11 cellular contexts compared by ENCODE assay signal in the genomic region with DNA sequence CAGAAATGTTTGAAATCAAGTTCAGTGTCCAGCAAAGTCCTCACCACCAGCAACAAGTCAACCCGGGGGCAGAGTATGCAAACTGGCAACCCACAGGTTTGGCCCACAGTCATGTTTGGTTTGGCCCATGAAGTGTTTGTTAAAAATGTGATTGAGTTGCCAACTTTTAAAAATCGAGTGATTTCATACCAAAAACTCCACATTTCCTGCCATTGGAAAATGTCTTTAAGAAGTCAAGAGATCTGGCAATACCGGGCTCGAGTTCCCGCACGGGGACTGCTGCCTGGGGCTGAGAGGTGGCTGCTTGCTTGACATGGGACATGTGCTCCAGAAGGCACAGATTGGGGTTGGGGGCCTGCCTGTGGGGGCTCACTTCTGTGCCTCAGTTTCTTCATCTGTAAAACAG. TPM values are rescaled to one million over a fixed set of nuclear protein-coding genes. Genes with fewer than 3 reads are reported as not detected.
A peak's percentile ranks its signal among the peaks of the same experiment; 100 is the strongest.
DNase-seq lines count a peak whose midpoint lies in the region; ATAC-seq, FAIRE-seq and TF ChIP-seq lines count a peak whose summit lies in the region.
"Had no signal": no experiment of that assay in that cellular context is flagged by ENCODE, and none has a peak within 500 bp of the region (broad histone marks: within the 10 kb centered on the region; RNA-seq: fewer than 3 reads in every experiment).

No MANE protein-coding gene starts in this region.

- peak; percentile 54 to 75 (median 72) for ATAC-seq in pancreas
- ATAC-seq in activated CD4-positive, alpha-beta T cell treated with anti-CD3 and anti-CD28 coated beads for 36 hours: no peak

- intact Hi-C loops in pancreas (cut with DNase I) (no loop called here), OCI-LY7 (cut with micrococcal nuclease; ENCODE audit: unreplicated experiment) (no loop called here)
- intact Hi-C loops in activated CD4-positive, alpha-beta T cell treated with anti-CD3 and anti-CD28 coated beads for 36 hours (cut with DNase I, micrococcal nuclease): no loop called here

- TF ChIP-seq CTCF in pancreas (IDR thresholded peaks at IDR 0.05) (no peak), OCI-LY7 (conservative IDR thresholded peaks at IDR 0.05; ENCODE audit: low read length) (no peak)

- no peaks in the 10 kb centered on the region for H3K27me3 ChIP-seq in MG63
- peaks cover 0 to 3% (median 0%) of the 10 kb centered on the region in 4 donors for H3K27me3 ChIP-seq in pancreas
- H3K27me3 ChIP-seq in H7 (ENCODE audit: control insufficient read depth, insufficient read depth, low read length): no peaks in the 10 kb centered on the region
- H3K27me3 ChIP-seq: colonic mucosa, hepatocyte had no signal

- H3K4me3 Mint-ChIP-seq in activated CD4-positive, alpha-beta T cell treated with anti-CD3 and anti-CD28 coated beads for 36 hours: no peak overlapping the region

- H3K27ac ChIP-seq in pancreas (no peak overlapping the region), OCI-LY7 (ENCODE audit: low read depth, low read length, poor library complexity, severe bottlenecking) (no peak overlapping the region)
- H3K27ac ChIP-seq: colonic mucosa, hepatocyte, PC-9 had no signal

- no peaks in the 10 kb centered on the region for H4K20me1 ChIP-seq in OCI-LY7 (ENCODE audit: insufficient read depth, low read length)

- no TSS peak for BruUV-seq in OCI-LY7 (replicated peaks; lab: Mats Ljungman, UMichigan)

- H3K4me1 ChIP-seq in pancreas (peaks cover 17 to 20% (median 20%) of the 10 kb centered on the region in 3 donors), OCI-LY7 (ENCODE audit: insufficient read depth, low read length, poor library complexity, severe bottlenecking) (peaks cover 61% of the 10 kb centered on the region)
- H3K4me1 ChIP-seq: colonic mucosa had no signal

- no peak overlapping the region for H3K4me3 ChIP-seq in MG63
- no peak overlapping the region for H3K4me3 ChIP-seq in pancreas
- H3K4me3 ChIP-seq in H7 (ENCODE audit: insufficient read depth, low read depth, low read length): no peak overlapping the region
- H3K4me3 ChIP-seq in OCI-LY7 (ENCODE audit: low read depth, low read length, poor library complexity, severe bottlenecking): no peak overlapping the region
- H3K4me3 ChIP-seq: colonic mucosa, hepatocyte, PC-9 had no signal

- H3K9me3 Mint-ChIP-seq in activated CD4-positive, alpha-beta T cell treated with anti-CD3 and anti-CD28 coated beads for 36 hours (ENCODE audit: low read depth): no peaks in the 10 kb centered on the region

- no peak overlapping the region for H3K27ac Mint-ChIP-seq in activated CD4-positive, alpha-beta T cell treated with anti-CD3 and anti-CD28 coated beads for 36 hours

- POLR2A ChIA-PET in HEK293T (lab: Yijun Ruan, JAX) (no interaction called here), OCI-LY7 (lab: Charles Lee) (interaction anchor here (1.0 kb wide), 1 partner anchor 19 kb away, joined by 5 read pairs; no protein-coding TSS in a partner anchor)
- POLR2A ChIA-PET in activated CD4-positive, alpha-beta T cell treated with anti-CD3 and anti-CD28 coated beads for 36 hours (lab: Charles Lee): no interaction called here

- CTCF ChIA-PET in HEK293T (lab: Yijun Ruan, JAX) (no interaction called here), OCI-LY7 (lab: Charles Lee; ENCODE audit: unreplicated experiment) (no interaction called here)
- CTCF ChIA-PET in activated CD4-positive, alpha-beta T cell treated with anti-CD3 and anti-CD28 coated beads for 36 hours (lab: Charles Lee): interaction anchor here (0.7 to 1.0 kb wide), 3 partner anchors 18 to 200 kb away, joined by 3 read pairs; no protein-coding TSS in a partner anchor

- no peaks in the 10 kb centered on the region for H3K27me3 Mint-ChIP-seq in activated CD4-positive, alpha-beta T cell treated with anti-CD3 and anti-CD28 coated beads for 36 hours

- peaks cover 54% of the 10 kb centered on the region for H3K4me1 Mint-ChIP-seq in activated CD4-positive, alpha-beta T cell treated with anti-CD3 and anti-CD28 coated beads for 36 hours

- H3K79me2 ChIP-seq in OCI-LY7 (ENCODE audit: insufficient read depth, low read depth, low read length): no peaks in the 10 kb centered on the region; the same call in 1 of the 2 replicates
- H3K79me2 ChIP-seq: hepatocyte had no signal

- no peaks in the 10 kb centered on the region for H3K36me3 Mint-ChIP-seq in activated CD4-positive, alpha-beta T cell treated with anti-CD3 and anti-CD28 coated beads for 36 hours (ENCODE audit: low read depth)

- no peak overlapping the region for H2AFZ ChIP-seq in OCI-LY7 (ENCODE audit: low read length)
- H2AFZ ChIP-seq: hepatocyte, PC-9 had no signal

- no peaks in the 10 kb centered on the region for H3K36me3 ChIP-seq in MG63
- no peaks in the 10 kb centered on the region for H3K36me3 ChIP-seq in pancreas
- no peaks in the 10 kb centered on the region for H3K36me3 ChIP-seq in H7 (replicated peaks; ENCODE audit: control insufficient read depth, insufficient read depth, low read length)
- H3K36me3 ChIP-seq in OCI-LY7 (ENCODE audit: insufficient read depth, low read length): no peaks in the 10 kb centered on the region
- H3K36me3 ChIP-seq: colonic mucosa had no signal

- DNase-seq in EH (ENCODE audit: low read depth): peak; percentile 73
- peak; percentile 87 for DNase-seq in MG63
- DNase-seq in dermis blood vessel endothelial cell: peak; percentile 67
- peak in 4 of 6 donors; percentile 30 to 56 (median 40) for DNase-seq in pancreas
- DNase-seq in HEK293T (ENCODE audit: extremely low spot score): no peak
- DNase-seq in H7: no peak
- DNase-seq in activated CD4-positive, alpha-beta T cell treated with anti-CD3 and anti-CD28 coated beads for 36 hours: no peak
- DNase-seq in OCI-LY7 (ENCODE audit: low spot score): no peak
- DNase-seq: colonic mucosa had no signal

- H3K4me2 ChIP-seq in OCI-LY7 (ENCODE audit: low read length): no peak overlapping the region
- H3K4me2 ChIP-seq: hepatocyte, PC-9 had no signal

- FAIRE-seq in pancreas (lab: Jason Lieb, UNC): no peak

- H3K9me3 ChIP-seq in MG63 (no peaks in the 10 kb centered on the region), pancreas (no peaks in the 10 kb centered on the region), OCI-LY7 (ENCODE audit: low read length) (no peaks in the 10 kb centered on the region)
- H3K9me3 ChIP-seq: colonic mucosa had no signal

- no peaks in the 10 kb centered on the region for H3K9me2 ChIP-seq in OCI-LY7 (ENCODE audit: insufficient read depth, low read length)

- WGBS in pancreas, 2 donors: 9% methylated on average over 6 of the region's 6 CpGs

TF ChIP-seq in HEK293T, 16 proteins besides CTCF, POLR2A, EP300 and RAD21:
- no peak for TF ChIP-seq FOXA1 (IDR thresholded peaks at IDR 0.05)
- TF ChIP-seq ARNT (IDR thresholded peaks at IDR 0.05): no peak
- TF ChIP-seq FOXK2 (IDR thresholded peaks at IDR 0.05): no peak
- no peak for TF ChIP-seq ZNF384 (IDR thresholded peaks at IDR 0.05)
- no peak for TF ChIP-seq LEF1 (IDR thresholded peaks at IDR 0.05; ENCODE audit: borderline replicate concordance)
- TF ChIP-seq SP1 (IDR thresholded peaks at IDR 0.05): no peak
- TF ChIP-seq BHLHE40 (IDR thresholded peaks at IDR 0.05; ENCODE audit: borderline replicate concordance): no peak
- TF ChIP-seq HDGF (IDR thresholded peaks at IDR 0.05; ENCODE audit: borderline replicate concordance): no peak
- TF ChIP-seq CTBP1 (IDR thresholded peaks at IDR 0.05; ENCODE audit: borderline replicate concordance): no peak
- TF ChIP-seq, protein P1, sequence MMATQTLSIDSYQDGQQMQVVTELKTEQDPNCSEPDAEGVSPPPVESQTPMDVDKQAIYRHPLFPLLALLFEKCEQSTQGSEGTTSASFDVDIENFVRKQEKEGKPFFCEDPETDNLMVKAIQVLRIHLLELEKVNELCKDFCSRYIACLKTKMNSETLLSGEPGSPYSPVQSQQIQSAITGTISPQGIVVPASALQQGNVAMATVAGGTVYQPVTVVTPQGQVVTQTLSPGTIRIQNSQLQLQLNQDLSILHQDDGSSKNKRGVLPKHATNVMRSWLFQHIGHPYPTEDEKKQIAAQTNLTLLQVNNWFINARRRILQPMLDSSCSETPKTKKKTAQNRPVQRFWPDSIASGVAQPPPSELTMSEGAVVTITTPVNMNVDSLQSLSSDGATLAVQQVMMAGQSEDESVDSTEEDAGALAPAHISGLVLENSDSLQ (IDR thresholded peaks at IDR 0.05): no peak
- no peak for TF ChIP-seq ELF4 (IDR thresholded peaks at IDR 0.05)
- TF ChIP-seq FOXM1 (IDR thresholded peaks at IDR 0.05; ENCODE audit: borderline replicate concordance): no peak

RNA-seq across cellular contexts. Expression of a gene that starts 36.1 kb away (rescaled TPM):
- total RNA-seq in MG63 (2014; rRNA removed; shearing (Covaris generic); ENCODE audit: low replicate concordance): 5.2 and 5.8 TPM in 2 replicates
- total RNA-seq in dermis blood vessel endothelial cell (63.1 and 63.9 TPM in 2 replicates), pancreas (10 to 100 TPM in 1 of 6 donors, 1 to 10 TPM in 5; 1.5 to 13.2 (median 4.6) TPM), OCI-LY7 (2022) (20.7 and 24.7 TPM in 2 replicates)
- polyA plus RNA-seq in pancreas: 10 to 100 TPM in 1 of 2 donors, 1 to 10 TPM in 1; 6.9 to 10.9 TPM
- total RNA-seq in H7 (2014; rRNA removed; shearing (Covaris generic)): 36.0 and 37.6 TPM in 2 replicates
- total RNA-seq in activated CD4-positive, alpha-beta T cell treated with anti-CD3 and anti-CD28 coated beads for 36 hours: 10 to 100 TPM; 36.5 to 39.2 TPM
- total RNA-seq in OCI-LY7 (2014; rRNA removed; shearing (Covaris generic)): 20.2 and 25.3 TPM in 2 replicates

Comparison
In these comparisons a context has a peak if more than half of its experiments do, and no peak if none do; other contexts are left out.
1. DNase-seq: peak in EH (single experiment), MG63 (single experiment), dermis blood vessel endothelial cell (single experiment) and pancreas (4 of 6); none in HEK293T (single experiment), H7 (single experiment), activated CD4-positive, alpha-beta T cell treated with anti-CD3 and anti-CD28 coated beads for 36 hours (single experiment) and OCI-LY7 (single experiment).